2 cellular contexts compared by ENCODE assay signal in genomic region chr12:126797525-126797924, GRCh38.
A peak's percentile ranks its signal among the peaks of the same experiment; 100 is the strongest.
TF ChIP-seq lines count a peak whose summit lies in the region.

No MANE protein-coding gene starts in this region.

TF ChIP-seq in HepG2, 621 proteins besides CTCF, POLR2A, EP300 and RAD21:
- TF ChIP-seq ZNF766 (CRISPR knock-in tag; IDR thresholded peaks at IDR 0.05; ENCODE audit: borderline replicate concordance), result no peak
- peak; percentile 29; the same call in 1 of the 2 replicates for TF ChIP-seq ATF7 (IDR thresholded peaks at IDR 0.05)
- TF ChIP-seq ATF7 (CRISPR knock-in tag; IDR thresholded peaks at IDR 0.05), result no peak
- TF ChIP-seq CREB1 (IDR thresholded peaks at IDR 0.05), result peak; percentile 91
- TF ChIP-seq CREB1 (CRISPR knock-in tag; IDR thresholded peaks at IDR 0.05), result no peak

TF ChIP-seq in K562, 482 proteins besides CTCF, POLR2A, EP300 and RAD21:
- TF ChIP-seq CREM (IDR thresholded peaks at IDR 0.05; ENCODE audit: low read depth), result 0 out of 2 replicates have a peak, but pooled peaks have one; percentile 16
- TF ChIP-seq ESRRB (CRISPR knock-in tag; IDR thresholded peaks at IDR 0.05; ENCODE audit: borderline replicate concordance), result no peak
- no peak for TF ChIP-seq MCM2 (IDR thresholded peaks at IDR 0.05; ENCODE audit: low read depth)
- no peak for TF ChIP-seq ZFP30 (CRISPR knock-in tag; IDR thresholded peaks at IDR 0.05; ENCODE audit: borderline replicate concordance)
- TF ChIP-seq CTCFL (IDR thresholded peaks at IDR 0.05; ENCODE audit: borderline replicate concordance, insufficient read depth, low read depth, low read length, poor library complexity, severe bottlenecking), result no peak
- no peak for TF ChIP-seq ILF3 (IDR thresholded peaks at IDR 0.05; ENCODE audit: borderline replicate concordance)
- no peak for TF ChIP-seq ZNF12 (CRISPR knock-in tag; IDR thresholded peaks at IDR 0.05)
- no peak for TF ChIP-seq POLR2AphosphoS5 (IDR thresholded peaks at IDR 0.05; ENCODE audit: control insufficient read depth, insufficient read depth, low read depth, low read length)
- TF ChIP-seq MED1 (CRISPR knock-in tag; IDR thresholded peaks at IDR 0.05; ENCODE audit: borderline replicate concordance), result no peak
- TF ChIP-seq, protein P1, sequence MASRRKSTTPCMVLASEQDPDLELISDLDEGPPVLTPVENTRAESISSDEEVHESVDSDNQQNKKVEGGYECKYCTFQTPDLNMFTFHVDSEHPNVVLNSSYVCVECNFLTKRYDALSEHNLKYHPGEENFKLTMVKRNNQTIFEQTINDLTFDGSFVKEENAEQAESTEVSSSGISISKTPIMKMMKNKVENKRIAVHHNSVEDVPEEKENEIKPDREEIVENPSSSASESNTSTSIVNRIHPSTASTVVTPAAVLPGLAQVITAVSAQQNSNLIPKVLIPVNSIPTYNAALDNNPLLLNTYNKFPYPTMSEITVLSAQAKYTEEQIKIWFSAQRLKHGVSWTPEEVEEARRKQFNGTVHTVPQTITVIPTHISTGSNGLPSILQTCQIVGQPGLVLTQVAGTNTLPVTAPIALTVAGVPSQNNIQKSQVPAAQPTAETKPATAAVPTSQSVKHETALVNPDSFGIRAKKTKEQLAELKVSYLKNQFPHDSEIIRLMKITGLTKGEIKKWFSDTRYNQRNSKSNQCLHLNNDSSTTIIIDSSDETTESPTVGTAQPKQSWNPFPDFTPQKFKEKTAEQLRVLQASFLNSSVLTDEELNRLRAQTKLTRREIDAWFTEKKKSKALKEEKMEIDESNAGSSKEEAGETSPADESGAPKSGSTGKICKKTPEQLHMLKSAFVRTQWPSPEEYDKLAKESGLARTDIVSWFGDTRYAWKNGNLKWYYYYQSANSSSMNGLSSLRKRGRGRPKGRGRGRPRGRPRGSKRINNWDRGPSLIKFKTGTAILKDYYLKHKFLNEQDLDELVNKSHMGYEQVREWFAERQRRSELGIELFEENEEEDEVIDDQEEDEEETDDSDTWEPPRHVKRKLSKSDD (conservative IDR thresholded peaks at IDR 0.05; ENCODE audit: low read length), result no peak
- no peak for TF ChIP-seq ATF1 (CRISPR knock-in tag; IDR thresholded peaks at IDR 0.05)
- TF ChIP-seq ATF1 (tag; IDR thresholded peaks at IDR 0.05), result peak; percentile 50
- TF ChIP-seq SIN3A (IDR thresholded peaks at IDR 0.05; ENCODE audit: borderline replicate concordance in 2 of 2, control insufficient read depth in 1 of 2, low read depth in 2 of 2, low read length in 2 of 2), result no peak
